In the genomic region with DNA sequence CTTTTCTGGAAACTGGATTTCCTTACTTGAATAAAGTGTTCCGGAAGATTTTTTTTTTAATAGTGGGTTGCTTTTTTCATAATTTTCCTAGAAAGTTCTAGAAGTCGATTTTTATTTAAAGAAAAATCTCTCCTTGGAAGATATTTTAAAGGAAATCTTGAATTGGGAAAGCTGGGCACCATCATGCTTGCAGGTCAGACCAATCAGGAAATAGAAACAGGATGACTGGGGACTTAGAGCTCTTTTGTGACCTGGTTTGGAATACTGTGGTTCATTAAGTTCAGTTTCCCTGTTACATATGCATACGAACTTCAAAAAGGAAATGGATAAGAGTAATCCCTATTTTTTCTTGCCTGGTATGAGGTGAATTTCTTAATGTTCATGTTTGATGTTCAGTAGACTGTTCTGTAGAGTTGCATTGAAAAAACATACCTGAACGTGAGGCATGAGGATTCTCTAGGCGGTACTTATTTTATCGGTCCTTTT, we compare ENCODE assay signal across 8 cellular contexts. TPM values are rescaled to one million over a fixed set of nuclear protein-coding genes. Genes with fewer than 3 reads are reported as not detected.
DNase-seq lines count a peak whose midpoint lies in the region; ATAC-seq, FAIRE-seq and TF ChIP-seq lines count a peak whose summit lies in the region.

No MANE protein-coding gene starts in this region.

- H3K9me3 ChIP-seq in upper lobe of right lung = no peaks in the 10 kb centered on the region

- H3K4me3 Mint-ChIP-seq in activated CD8-positive, alpha-beta memory T cell treated with anti-CD3 and anti-CD28 coated beads, Interleukin-2, amount 10 ng/mL, durations not matched to agents 7 days and 5 days = peak overlapping the region; percentile 94

- H3K4me3 ChIP-seq in bronchial epithelial cell (ENCODE audit: low read depth, low read length) (peak overlapping the region; percentile 89), upper lobe of right lung (peak overlapping the region; percentile 81)

- H3K4me1 Mint-ChIP-seq in activated CD8-positive, alpha-beta memory T cell treated with anti-CD3 and anti-CD28 coated beads, Interleukin-2, amount 10 ng/mL, durations not matched to agents 7 days and 5 days = peaks cover 58% of the 10 kb centered on the region

- CTCF ChIA-PET in activated CD8-positive, alpha-beta memory T cell treated with anti-CD3 and anti-CD28 coated beads, Interleukin-2, amount 10 ng/mL, durations not matched to agents 7 days and 5 days (lab: Charles Lee) = interaction anchor here (1.1 to 10.6 kb wide), 8 partner anchors 8 to 539 kb away, joined by 3 to 211 read pairs (median 4); a partner anchor contains a TSS

- no peaks in the 10 kb centered on the region for H3K27me3 ChIP-seq in bronchial epithelial cell (ENCODE audit: control insufficient read depth, insufficient read depth, low read length)
- no peaks in the 10 kb centered on the region for H3K27me3 ChIP-seq in upper lobe of right lung

- H3K27me3 Mint-ChIP-seq in activated CD8-positive, alpha-beta memory T cell treated with anti-CD3 and anti-CD28 coated beads, Interleukin-2, amount 10 ng/mL, durations not matched to agents 7 days and 5 days = no peaks in the 10 kb centered on the region

- ATAC-seq in activated CD8-positive, alpha-beta memory T cell treated with anti-CD3 and anti-CD28 coated beads, Interleukin-2, amount 10 ng/mL, durations not matched to agents 7 days and 5 days = no peak
- ATAC-seq in upper lobe of right lung (no peak), GM19035 (IDR thresholded peaks at IDR 0.05; ENCODE audit: unreplicated experiment) (no peak)

- peaks cover 52% of the 10 kb centered on the region for H3K4me1 ChIP-seq in upper lobe of right lung

- no peak for DNase-seq in activated CD8-positive, alpha-beta memory T cell treated with anti-CD3 and anti-CD28 coated beads, Interleukin-2, amount 10 ng/mL, durations not matched to agents 7 days and 5 days
- no peak for DNase-seq in activated CD8-positive, alpha-beta memory T cell treated with anti-CD3 and anti-CD28 coated beads, Interleukin-2, amount 50 U/mL, for 4 hours
- peak; percentile 37 for DNase-seq in NCI-H526 treated with DMSO at 0.1 percent for 48 hours (lab: John Stamatoyannopoulos, UW)
- DNase-seq in bronchial epithelial cell (ENCODE audit: low read depth) = peak; percentile 67
- peak; percentile 45 to 50 for DNase-seq in lung microvascular endothelial cell (ENCODE audit: low read depth in 2 of 2)
- no peak for DNase-seq in upper lobe of right lung
- DNase-seq in stimulated activated CD4-positive, alpha-beta T cell treated with anti-CD3 and anti-CD28 coated beads, Interleukin-4, amount 100 ng/mL, for 4 hours = no peak

- peak overlapping the region; percentile 91 for H3K27ac ChIP-seq in upper lobe of right lung

- H3K9me3 Mint-ChIP-seq in activated CD8-positive, alpha-beta memory T cell treated with anti-CD3 and anti-CD28 coated beads, Interleukin-2, amount 10 ng/mL, durations not matched to agents 7 days and 5 days (ENCODE audit: low read depth) = no peaks in the 10 kb centered on the region

- intact Hi-C loops in upper lobe of right lung (cut with DNase I) = loop anchor here (10.0 kb wide), 1 partner anchor 148 kb away; a partner anchor contains a TSS

- TF ChIP-seq CTCF in bronchial epithelial cell (IDR thresholded peaks at IDR 0.05; ENCODE audit: insufficient read depth, low read length, severe bottlenecking) (no peak), upper lobe of right lung (IDR thresholded peaks at IDR 0.05) (no peak)

- FAIRE-seq in bronchial epithelial cell (lab: Jason Lieb, UNC) = no peak

- peaks cover 19% of the 10 kb centered on the region for H3K36me3 Mint-ChIP-seq in activated CD8-positive, alpha-beta memory T cell treated with anti-CD3 and anti-CD28 coated beads, Interleukin-2, amount 10 ng/mL, durations not matched to agents 7 days and 5 days

- H3K36me3 ChIP-seq in bronchial epithelial cell (ENCODE audit: control insufficient read depth, insufficient read depth, low read length) (no peaks in the 10 kb centered on the region), upper lobe of right lung (no peaks in the 10 kb centered on the region)

- peak overlapping the region; percentile 94 for H3K27ac Mint-ChIP-seq in activated CD8-positive, alpha-beta memory T cell treated with anti-CD3 and anti-CD28 coated beads, Interleukin-2, amount 10 ng/mL, durations not matched to agents 7 days and 5 days

RNA-seq across cellular contexts. Expression of a gene that starts 1.2 kb away (rescaled TPM):
- 100 to 1,000 TPM; 176 to 183 TPM for total RNA-seq in activated CD8-positive, alpha-beta memory T cell treated with anti-CD3 and anti-CD28 coated beads, Interleukin-2, amount 10 ng/mL, durations not matched to agents 7 days and 5 days
- total RNA-seq in bronchial epithelial cell (5.6 and 5.8 TPM in 2 replicates), lung microvascular endothelial cell (13.1 and 18.5 TPM in 2 replicates), upper lobe of right lung (74.5 TPM)

Comparison
In these comparisons a context has a peak if more than half of its experiments do, and no peak if none do; other contexts are left out.
1. DNase-seq: peak in NCI-H526 treated with DMSO at 0.1 percent for 48 hours (single experiment), bronchial epithelial cell (single experiment) and lung microvascular endothelial cell (2 of 2); none in activated CD8-positive, alpha-beta memory T cell treated with anti-CD3 and anti-CD28 coated beads, Interleukin-2, amount 10 ng/mL, durations not matched to agents 7 days and 5 days (single experiment), activated CD8-positive, alpha-beta memory T cell treated with anti-CD3 and anti-CD28 coated beads, Interleukin-2, amount 50 U/mL, for 4 hours (single experiment), upper lobe of right lung (single experiment) and stimulated activated CD4-positive, alpha-beta T cell treated with anti-CD3 and anti-CD28 coated beads, Interleukin-4, amount 100 ng/mL, for 4 hours (0 of 2).